In the genomic region with DNA sequence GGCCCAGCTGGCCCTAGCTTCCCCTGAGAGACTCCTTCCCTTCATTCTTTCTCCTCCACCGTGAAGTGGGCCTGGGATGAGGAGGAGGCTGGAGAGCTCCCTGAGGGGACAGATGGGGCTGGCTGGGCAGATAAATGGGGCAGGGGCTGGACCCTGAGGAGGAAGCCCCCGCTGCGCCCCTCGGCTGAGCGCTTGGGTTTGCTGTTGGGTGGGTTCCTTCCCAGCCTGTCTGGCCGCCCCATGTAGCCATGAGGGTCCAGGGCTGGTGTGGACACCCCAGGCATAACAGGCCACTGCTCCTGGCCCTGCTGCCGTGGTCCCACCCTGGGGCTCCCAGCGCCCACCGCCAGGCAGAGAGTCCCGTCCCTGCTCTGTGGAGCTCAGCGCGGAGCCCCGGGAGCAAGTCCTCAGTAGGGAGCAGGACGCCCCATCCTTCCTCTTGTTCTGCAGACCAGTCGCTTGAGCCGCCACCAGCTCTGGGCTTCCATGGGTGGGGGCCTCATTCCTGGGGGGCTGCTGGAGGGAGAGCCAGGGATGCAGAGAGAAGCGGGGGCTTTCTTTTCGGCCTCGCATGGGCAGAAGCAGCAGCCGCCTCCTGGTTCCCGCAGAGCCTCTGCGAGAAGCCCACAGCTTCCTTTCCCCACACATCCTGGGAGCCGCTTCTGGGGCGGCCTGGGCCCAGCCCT, we compare ENCODE assay signal across 16 cellular contexts.
"Had no signal": no experiment of that assay in that cellular context is flagged by ENCODE, and none has a peak within 500 bp of the region (broad histone marks: within the 10 kb centered on the region; RNA-seq: fewer than 3 reads in every experiment).

No MANE protein-coding gene starts in this region.

- H3K4me3 Mint-ChIP-seq: activated CD8-positive, alpha-beta T cell treated with anti-CD3 and anti-CD28 coated beads, Interleukin-2, amount 10 ng/mL, durations not matched to agents 7 days and 5 days; activated naive CD8-positive, alpha-beta T cell treated with anti-CD3 and anti-CD28 coated beads, Interleukin-2, amount 10 ng/mL, durations not matched to agents 7 days and 5 days; memory B cell; nephron progenitor cell; stimulated activated naive B cell treated with anti-CD40 and anti-IgM and Interleukin-4, amounts not matched to agents 10 μg/mL and 1 μg/mL and 100 μg/mL, for 72 hours had no signal

- H3K27me3 Mint-ChIP-seq: activated naive CD8-positive, alpha-beta T cell treated with anti-CD3 and anti-CD28 coated beads, Interleukin-2, amount 10 ng/mL, durations not matched to agents 7 days and 5 days; memory B cell; stimulated activated naive B cell treated with anti-CD40 and anti-IgM and Interleukin-4, amounts not matched to agents 10 μg/mL and 1 μg/mL and 100 μg/mL, for 72 hours had no signal

- DNase-seq: activated CD4-positive, alpha-beta T cell treated with anti-CD3 and anti-CD28 coated beads for 4 hours; activated naive CD4-positive, alpha-beta T cell; activated naive CD8-positive, alpha-beta T cell treated with anti-CD3 and anti-CD28 coated beads, Interleukin-2, amount 10 ng/mL, durations not matched to agents 7 days and 5 days; activated T-cell treated with anti-CD3 and anti-CD28 coated beads for 4 hours; anterior cingulate cortex; erythroblast; left colon; nephron progenitor cell; ovary; SJCRH30; stimulated activated CD4-positive, alpha-beta T cell treated with anti-CD3 and anti-CD28 coated beads, Interleukin-2, amount 100 ng/mL, for 48 hours; stimulated activated naive B cell treated with anti-CD40 and anti-IgM and Interleukin-4, amounts not matched to agents 10 μg/mL and 1 μg/mL and 100 μg/mL, for 72 hours; T-helper 2 cell had no signal

- H3K4me3 ChIP-seq: ovary, SJCRH30, tibial nerve had no signal

- ATAC-seq: activated CD8-positive, alpha-beta T cell treated with anti-CD3 and anti-CD28 coated beads, Interleukin-2, amount 10 ng/mL, durations not matched to agents 7 days and 5 days; left colon; stimulated activated naive B cell treated with anti-CD40 and anti-IgM and Interleukin-4, amounts not matched to agents 10 μg/mL and 1 μg/mL and 100 μg/mL, for 72 hours had no signal

- H3K4me1 ChIP-seq: SJCRH30, tibial nerve had no signal

- H3K27ac Mint-ChIP-seq: activated CD8-positive, alpha-beta T cell treated with anti-CD3 and anti-CD28 coated beads, Interleukin-2, amount 10 ng/mL, durations not matched to agents 7 days and 5 days; activated naive CD8-positive, alpha-beta T cell treated with anti-CD3 and anti-CD28 coated beads, Interleukin-2, amount 10 ng/mL, durations not matched to agents 7 days and 5 days; memory B cell; nephron progenitor cell; stimulated activated naive B cell treated with anti-CD40 and anti-IgM and Interleukin-4, amounts not matched to agents 10 μg/mL and 1 μg/mL and 100 μg/mL, for 72 hours had no signal

- H3K9me3 Mint-ChIP-seq: activated naive CD8-positive, alpha-beta T cell treated with anti-CD3 and anti-CD28 coated beads, Interleukin-2, amount 10 ng/mL, durations not matched to agents 7 days and 5 days had no signal

- H3K27me3 ChIP-seq: ovary, SJCRH30, tibial nerve had no signal

- H3K27ac ChIP-seq: ovary, SJCRH30, tibial nerve had no signal

- H3K36me3 Mint-ChIP-seq: activated naive CD8-positive, alpha-beta T cell treated with anti-CD3 and anti-CD28 coated beads, Interleukin-2, amount 10 ng/mL, durations not matched to agents 7 days and 5 days; memory B cell; stimulated activated naive B cell treated with anti-CD40 and anti-IgM and Interleukin-4, amounts not matched to agents 10 μg/mL and 1 μg/mL and 100 μg/mL, for 72 hours had no signal

- H3K4me1 Mint-ChIP-seq: activated naive CD8-positive, alpha-beta T cell treated with anti-CD3 and anti-CD28 coated beads, Interleukin-2, amount 10 ng/mL, durations not matched to agents 7 days and 5 days; memory B cell; nephron progenitor cell; stimulated activated naive B cell treated with anti-CD40 and anti-IgM and Interleukin-4, amounts not matched to agents 10 μg/mL and 1 μg/mL and 100 μg/mL, for 72 hours had no signal

- H3K36me3 ChIP-seq: ovary, SJCRH30, tibial nerve had no signal

- H3K9me3 ChIP-seq: ovary, SJCRH30 had no signal
